ENCODE assay signal across 1 cellular context in genomic region chr1:160708821-160709220, GRCh38.
TF ChIP-seq lines count a peak whose summit lies in the region.

No MANE protein-coding gene starts in this region.

TF ChIP-seq in WTC11, 78 proteins besides CTCF, POLR2A, EP300 and RAD21 (continued from another document):
- TF ChIP-seq PRDM15 (CRISPR knock-in tag; IDR thresholded peaks at IDR 0.05) = no peak
